Comparison of ENCODE assay signal across 23 cellular contexts in the genomic region with DNA sequence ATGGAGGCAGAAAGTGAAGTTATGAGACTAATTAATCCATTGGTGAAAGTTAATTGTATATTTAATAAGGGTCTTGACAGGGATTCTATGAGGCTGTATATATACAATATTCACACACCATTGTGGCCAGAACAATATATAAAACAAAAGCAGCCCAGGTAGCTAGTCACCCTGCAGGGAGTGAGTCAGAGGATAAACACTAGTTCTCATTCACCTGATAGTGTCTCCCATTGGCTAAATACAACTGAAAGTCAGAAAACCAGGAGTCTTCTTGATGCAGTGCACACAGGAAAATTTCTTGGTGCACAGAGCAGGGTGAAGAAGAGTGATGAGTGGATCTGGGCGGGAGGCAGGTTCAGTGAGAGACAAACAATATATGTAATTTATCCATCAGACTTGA.
DNase-seq lines count a peak whose midpoint lies in the region; ATAC-seq and TF ChIP-seq lines count a peak whose summit lies in the region.
"Had no signal": no experiment of that assay in that cellular context is flagged by ENCODE, and none has a peak within 500 bp of the region (broad histone marks: within the 10 kb centered on the region; RNA-seq: fewer than 3 reads in every experiment).

No MANE protein-coding gene starts in this region.

- TF ChIP-seq CTCF in RWPE2 (IDR thresholded peaks at IDR 0.05; ENCODE audit: poor library complexity, severe bottlenecking), result no peak

- no peak overlapping the region for H3K27ac ChIP-seq in RWPE2 (ENCODE audit: poor library complexity, severe bottlenecking)
- H3K27ac ChIP-seq: BLaER1, GM23248, KMS-11, SK-N-MC had no signal

- H3K36me3 ChIP-seq in RWPE2 (ENCODE audit: low read depth), result no peaks in the 10 kb centered on the region
- H3K36me3 ChIP-seq: BLaER1 had no signal

- no peak overlapping the region for H3K4me3 ChIP-seq in RWPE2 (ENCODE audit: severe bottlenecking)
- H3K4me3 ChIP-seq: BLaER1, GM23248, SK-N-MC had no signal

- DNase-seq in NCI-H345 (lab: John Stamatoyannopoulos, UW) (peak; percentile 7), NCI-H345 treated with DMSO at 0.1 percent for 48 hours (lab: John Stamatoyannopoulos, UW; ENCODE audit: unreplicated experiment) (no peak), HPDE6-E6E7 (ENCODE audit: extremely low spot score) (peak; percentile 11), RWPE2 (ENCODE audit: low spot score) (no peak), iPS-NIHi7 (ENCODE audit: extremely low spot score) (peak; percentile 11), NOMO-1 treated with dmso at 0.1 percent for 144 hours (lab: John Stamatoyannopoulos, UW; ENCODE audit: unreplicated experiment) (no peak), NCI-H2107 (lab: John Stamatoyannopoulos, UW) (no peak)
- DNase-seq: 8988T; ACHN; CD4-positive, CD25-positive, alpha-beta regulatory T cell; GM23248; HCEC 1CT; MM.1S; NCI-H1436 treated with DMSO at 0.1 percent for 48 hours; NCI-H2029; NCI-H510A treated with DMSO at 0.1 percent for 48 hours; SIG-M5; T-helper 17 cell had no signal

- no peaks in the 10 kb centered on the region for H3K27me3 ChIP-seq in RWPE2 (ENCODE audit: insufficient read depth, poor library complexity, severe bottlenecking)
- H3K27me3 ChIP-seq: BLaER1 had no signal

- ATAC-seq in RWPE2 (ENCODE audit: low read depth) (peak; percentile 66; the same call in 2 of the 3 replicates), HG03378 (IDR thresholded peaks at IDR 0.05; ENCODE audit: unreplicated experiment) (no peak)
- ATAC-seq: Panc1, T-helper 17 cell had no signal

- no peaks in the 10 kb centered on the region for H3K4me1 ChIP-seq in RWPE2 (ENCODE audit: insufficient read depth, poor library complexity, severe bottlenecking)

- no peaks in the 10 kb centered on the region for H3K9me3 ChIP-seq in RWPE2 (ENCODE audit: severe bottlenecking)
- H3K9me3 ChIP-seq: BLaER1 had no signal

Comparison
In these comparisons a context has a peak if more than half of its experiments do, and no peak if none do; other contexts are left out.
1. DNase-seq: peak in NCI-H345 (single experiment), HPDE6-E6E7 (single experiment) and iPS-NIHi7 (single experiment); none in NCI-H345 treated with DMSO at 0.1 percent for 48 hours (single experiment), RWPE2 (single experiment), NOMO-1 treated with dmso at 0.1 percent for 144 hours (single experiment) and NCI-H2107 (single experiment).